12 cellular contexts compared by ENCODE assay signal in genomic region chr5:112004867-112005532, GRCh38.
DNase-seq lines count a peak whose midpoint lies in the region; ATAC-seq and TF ChIP-seq lines count a peak whose summit lies in the region.
"Had no signal": no experiment of that assay in that cellular context is flagged by ENCODE, and none has a peak within 500 bp of the region (broad histone marks: within the 10 kb centered on the region; RNA-seq: fewer than 3 reads in every experiment).

No MANE protein-coding gene starts in this region.

- TF ChIP-seq CTCF in GM13976 (IDR thresholded peaks at IDR 0.05; ENCODE audit: borderline replicate concordance, control extremely low read depth, extremely low read depth, insufficient read depth, missing control alignments): no peak

- ATAC-seq in GM21529 (IDR thresholded peaks at IDR 0.05; ENCODE audit: unreplicated experiment) (peak; percentile 89), HG03439 (IDR thresholded peaks at IDR 0.05; ENCODE audit: unreplicated experiment) (peak; percentile 80)

- DNase-seq in GM13976 (ENCODE audit: low spot score) (peak; percentile 38), fibroblast of peridontal ligament (ENCODE audit: extremely low read depth) (peak; percentile 52), amniotic stem cell (lab: John Stamatoyannopoulos, UW) (no peak), ureter (ENCODE audit: low spot score) (no peak), ACHN (no peak), HK-2 (ENCODE audit: unreplicated experiment) (no peak)
- DNase-seq: activated B cell treated with CpG ODN at 0.5 μM for 24 hours, DMS79 treated with DMSO at 0.1 percent for 48 hours, MM.1S, nephron progenitor cell had no signal

- in situ Hi-C loops in GM13976 (cut with MboI; ENCODE audit: low sequenced_read_pairs, unreplicated experiment): no loop called here
- in situ Hi-C loops in ACHN (cut with HindIII; ENCODE audit: low pct_ligation_motif_present, low pct_unique_long_range_greater_than_20kb, low sequenced_read_pairs): no loop called here

Comparison
In these comparisons a context has a peak if more than half of its experiments do, and no peak if none do; other contexts are left out.
1. DNase-seq: peak in GM13976 (single experiment) and fibroblast of peridontal ligament (single experiment); none in amniotic stem cell (single experiment), ureter (single experiment), ACHN (single experiment) and HK-2 (single experiment).